9 cellular contexts compared by ENCODE assay signal in the genomic region with DNA sequence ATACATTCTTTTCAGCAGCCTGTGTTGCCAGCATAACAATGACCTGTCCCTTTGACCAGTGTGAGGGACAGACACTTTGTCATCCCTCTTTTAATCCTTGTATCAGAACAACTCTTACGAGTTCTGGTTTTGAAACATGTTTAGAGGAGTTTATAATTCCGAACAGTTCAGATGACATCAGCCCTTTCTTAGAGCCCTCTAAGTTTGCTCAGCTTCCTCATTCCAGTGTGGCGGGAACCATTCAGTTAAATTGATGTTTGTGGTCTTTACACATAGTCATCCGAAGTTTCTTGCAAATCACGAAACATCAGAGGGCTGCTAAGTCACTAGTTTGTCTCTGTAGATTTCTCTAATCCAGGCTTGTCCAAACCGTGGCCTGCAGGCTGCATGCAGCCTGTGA.
DNase-seq lines count a peak whose midpoint lies in the region; ATAC-seq and TF ChIP-seq lines count a peak whose summit lies in the region.
"Had no signal": no experiment of that assay in that cellular context is flagged by ENCODE, and none has a peak within 500 bp of the region (broad histone marks: within the 10 kb centered on the region; RNA-seq: fewer than 3 reads in every experiment).

No MANE protein-coding gene starts in this region.

- intact Hi-C loops in OCI-LY7 (cut with micrococcal nuclease; ENCODE audit: unreplicated experiment), result loop anchor here (5.0 kb wide), 2 partner anchors 186 to 224 kb away; no protein-coding TSS in a partner anchor

- H3K4me3 ChIP-seq in OCI-LY7 (ENCODE audit: low read depth, low read length, poor library complexity, severe bottlenecking), result no peak overlapping the region
- no peak overlapping the region for H3K4me3 ChIP-seq in coronary artery

- no peaks in the 10 kb centered on the region for H3K9me2 ChIP-seq in OCI-LY7 (ENCODE audit: insufficient read depth, low read length)

- no peak overlapping the region for H2AFZ ChIP-seq in OCI-LY7 (ENCODE audit: low read length)

- H3K9me3 ChIP-seq in OCI-LY7 (ENCODE audit: low read length), result no peaks in the 10 kb centered on the region

- H3K4me2 ChIP-seq in OCI-LY7 (ENCODE audit: low read length), result peak overlapping the region; percentile 65; the same call in 1 of the 2 replicates

- TF ChIP-seq CTCF in OCI-LY7 (conservative IDR thresholded peaks at IDR 0.05; ENCODE audit: low read length) (no peak), coronary artery (IDR thresholded peaks at IDR 0.05) (no peak)

- peaks cover 8% of the 10 kb centered on the region; the same call in 1 of the 2 replicates for H4K20me1 ChIP-seq in OCI-LY7 (ENCODE audit: insufficient read depth, low read length)

- CTCF ChIA-PET in OCI-LY7 (lab: Charles Lee; ENCODE audit: unreplicated experiment), result no interaction called here

- peak; percentile 60 for ATAC-seq in GM18502 (IDR thresholded peaks at IDR 0.05; ENCODE audit: poor library complexity, unreplicated experiment)
- no peak for ATAC-seq in GM18873 (IDR thresholded peaks at IDR 0.05; ENCODE audit: low FRiP score, unreplicated experiment)
- ATAC-seq: Panc1 had no signal

- BruUV-seq in OCI-LY7 (replicated peaks; lab: Mats Ljungman, UMichigan), result no TSS peak

- DNase-seq in OCI-LY7 (ENCODE audit: low spot score) (no peak), fibroblast of gingiva (ENCODE audit: low read depth) (peak; percentile 75), renal cortical epithelial cell (ENCODE audit: low read depth) (peak; percentile 91), RKO (ENCODE audit: low spot score) (no peak), coronary artery (ENCODE audit: low spot score) (no peak), OCI-M2 (lab: John Stamatoyannopoulos, UW; ENCODE audit: unreplicated experiment) (no peak)

- POLR2A ChIA-PET in OCI-LY7 (lab: Charles Lee), result interaction anchor here (0.7 kb wide), 1 partner anchor 50 kb away, joined by 4 read pairs; no protein-coding TSS in a partner anchor

- H3K79me2 ChIP-seq in OCI-LY7 (ENCODE audit: insufficient read depth, low read depth, low read length), result peaks cover 88% of the 10 kb centered on the region

- peak overlapping the region; percentile 39 for H3K27ac ChIP-seq in OCI-LY7 (ENCODE audit: low read depth, low read length, poor library complexity, severe bottlenecking)
- H3K27ac ChIP-seq in coronary artery, result no peak overlapping the region

- peaks cover 81% of the 10 kb centered on the region for H3K4me1 ChIP-seq in OCI-LY7 (ENCODE audit: insufficient read depth, low read length, poor library complexity, severe bottlenecking)

- H3K36me3 ChIP-seq in OCI-LY7 (ENCODE audit: insufficient read depth, low read length), result peaks cover 20% of the 10 kb centered on the region

Comparison
In these comparisons a context has a peak if more than half of its experiments do, and no peak if none do; other contexts are left out.
1. DNase-seq: peak in fibroblast of gingiva (single experiment) and renal cortical epithelial cell (single experiment); none in OCI-LY7 (single experiment), RKO (single experiment), coronary artery (single experiment) and OCI-M2 (single experiment).